25 cellular contexts compared by ENCODE assay signal in genomic region chr1:226085675-226086074, GRCh38. TPM values are rescaled to one million over a fixed set of nuclear protein-coding genes. Genes with fewer than 3 reads are reported as not detected.
A peak's percentile ranks its signal among the peaks of the same experiment; 100 is the strongest.
DNase-seq lines count a peak whose midpoint lies in the region; ATAC-seq, FAIRE-seq and TF ChIP-seq lines count a peak whose summit lies in the region.
"Had no signal": no experiment of that assay in that cellular context is flagged by ENCODE, and none has a peak within 500 bp of the region (broad histone marks: within the 10 kb centered on the region; RNA-seq: fewer than 3 reads in every experiment).

No MANE protein-coding gene starts in this region.

- no peak for TF ChIP-seq EP300 in GM12878 (IDR thresholded peaks at IDR 0.05; ENCODE audit: borderline replicate concordance in 1 of 2, control insufficient read depth in 1 of 2, low read depth in 2 of 2, low read length in 2 of 2)

- no peak for TF ChIP-seq CTCF in CD8-positive, alpha-beta T cell (IDR thresholded peaks at IDR 0.05)
- no peak for TF ChIP-seq CTCF in GM12878 (IDR thresholded peaks at IDR 0.05 in 2 of 3, conservative IDR thresholded peaks at IDR 0.05 in 1 of 3; ENCODE audit: control insufficient read depth in 2 of 3, extremely low read depth in 1 of 3, insufficient read depth in 1 of 3, low read depth in 3 of 3, low read length in 3 of 3)
- TF ChIP-seq CTCF in osteoblast (IDR thresholded peaks at IDR 0.05; ENCODE audit: extremely low read depth, low read depth, low read length) = no peak

- H3K79me2 ChIP-seq in GM12878 (ENCODE audit: control insufficient read depth, insufficient read depth, low read length) (no peaks in the 10 kb centered on the region), osteoblast (ENCODE audit: insufficient read depth, low read length) (no peaks in the 10 kb centered on the region)

- SMC1A ChIA-PET in GM12878 (lab: Charles Lee; ENCODE audit: uncharacterized antibody, unreplicated experiment) = interaction anchor here (2.8 to 3.4 kb wide), 2 partner anchors 12 to 21 kb away, joined by 16 to 17 read pairs; no protein-coding TSS in a partner anchor

- H3K4me2 ChIP-seq in GM12878 (ENCODE audit: control insufficient read depth, insufficient read depth) (no peak overlapping the region), osteoblast (ENCODE audit: insufficient read depth, low read length) (no peak overlapping the region)

- H3K9me3 ChIP-seq in CD8-positive, alpha-beta T cell (ENCODE audit: low read length) = no peaks in the 10 kb centered on the region
- H3K9me3 ChIP-seq in GM12878 (replicated peaks; ENCODE audit: control insufficient read depth, insufficient read depth, low read length) = no peaks in the 10 kb centered on the region
- H3K9me3 ChIP-seq in osteoblast (ENCODE audit: low read depth, low read length) = no peaks in the 10 kb centered on the region
- H3K9me3 ChIP-seq: Caco-2, MG63, SJCRH30 had no signal

- ATAC-seq in CD8-positive, alpha-beta T cell = no peak
- ATAC-seq in GM18868 (IDR thresholded peaks at IDR 0.05; ENCODE audit: unreplicated experiment) (peak; percentile 33), GM12878 (peak; percentile 34; the same call in 2 of the 3 replicates), GM21723 (IDR thresholded peaks at IDR 0.05; ENCODE audit: unreplicated experiment) (no peak)
- ATAC-seq: HCT116, Panc1 had no signal

- no peak for DNase-seq in CD8-positive, alpha-beta T cell
- no peak for DNase-seq in GM12878 (ENCODE audit: low read depth, low spot score)
- peak; percentile 26 for DNase-seq in osteoblast (ENCODE audit: insufficient read length, low spot score, missing footprints)
- no peak for DNase-seq in activated T-cell treated with anti-CD3 and anti-CD28 coated beads, Interleukin-2, amount 50 U/mL, for 48 hours
- DNase-seq in NOMO-1 (lab: John Stamatoyannopoulos, UW; ENCODE audit: unreplicated experiment in 2 of 2) = no peak
- no peak for DNase-seq in activated gamma-delta T cell (lab: John Stamatoyannopoulos, UW)
- DNase-seq: Caco-2; CD4-positive, CD25-positive, alpha-beta regulatory T cell; DMS 273 treated with DMSO at 0.1 percent for 48 hours; DMS79 treated with DMSO at 0.1 percent for 48 hours; Kasumi-1; MG63; NCI-H1092; NCI-H1436; NCI-H187 treated with DMSO at 0.1 percent for 48 hours; NCI-H2107; NCI-H446 treated with DMSO at 0.1 percent for 48 hours; NCI-H526 treated with DMSO at 0.1 percent for 48 hours had no signal

- RAD21 ChIA-PET in GM12878 (lab: Charles Lee; ENCODE audit: unreplicated experiment) = interaction anchor here (0.9 to 1.0 kb wide), 2 partner anchors 21 to 57 kb away, joined by 3 read pairs; no protein-coding TSS in a partner anchor

- in situ Hi-C loops in GM12878 (cut with MboI) = no loop called here

- no TSS peak for BruUV-seq in GM12878 (replicated peaks; lab: Mats Ljungman, UMichigan)

- H3K36me3 ChIP-seq in CD8-positive, alpha-beta T cell (ENCODE audit: insufficient read depth, low read length) = no peaks in the 10 kb centered on the region
- H3K36me3 ChIP-seq in GM12878 (ENCODE audit: control insufficient read depth in 2 of 2, insufficient read depth in 2 of 2, low read length in 1 of 2) (no peaks in the 10 kb centered on the region), osteoblast (ENCODE audit: insufficient read depth, low read length) (no peaks in the 10 kb centered on the region)
- H3K36me3 ChIP-seq: MG63, SJCRH30 had no signal

- no CpG with 5 or more reads among the region's 1 CpG for WGBS in GM12878 (ENCODE audit: insufficient coverage, insufficient replicate concordance, low lambda C conversion rate, missing lambda C conversion rate)

- no peak overlapping the region for H3K9ac ChIP-seq in GM12878 (ENCODE audit: control insufficient read depth, insufficient read depth, low read length)

- H3K27ac ChIP-seq in CD8-positive, alpha-beta T cell (ENCODE audit: low read depth, low read length) = no peak overlapping the region
- H3K27ac ChIP-seq in GM12878 (ENCODE audit: control insufficient read depth, insufficient read depth) (no peak overlapping the region), osteoblast (ENCODE audit: low read depth, low read length) (no peak overlapping the region)
- H3K27ac ChIP-seq: SJCRH30 had no signal

- no peaks in the 10 kb centered on the region for H3K27me3 Mint-ChIP-seq in CD8-positive, alpha-beta T cell (ENCODE audit: low read depth)

- H2AFZ ChIP-seq in GM12878 (ENCODE audit: control insufficient read depth, low read depth, low read length) = no peak overlapping the region
- no peak overlapping the region for H2AFZ ChIP-seq in osteoblast (ENCODE audit: low read length)

- TF ChIP-seq POLR2A in GM12878 (IDR thresholded peaks at IDR 0.05; ENCODE audit: low read depth, low read length) = no peak

- no peak overlapping the region for H3K4me3 ChIP-seq in CD8-positive, alpha-beta T cell (ENCODE audit: low read depth, low read length)
- H3K4me3 ChIP-seq in GM12878 (no peak overlapping the region), osteoblast (ENCODE audit: insufficient read depth, low read length) (no peak overlapping the region)
- H3K4me3 ChIP-seq: MG63, SJCRH30 had no signal

- FAIRE-seq in GM12878 (lab: Jason Lieb, UNC) = peak; percentile 69
- FAIRE-seq: GM19239, H1 had no signal

- H3K4me1 ChIP-seq in CD8-positive, alpha-beta T cell (ENCODE audit: insufficient read depth, low read length) = peaks cover 10% of the 10 kb centered on the region
- peaks cover 6% of the 10 kb centered on the region; the same call in 1 of the 2 replicates for H3K4me1 ChIP-seq in GM12878 (ENCODE audit: control insufficient read depth, insufficient read depth, low read length)
- H3K4me1 ChIP-seq in osteoblast (ENCODE audit: insufficient read depth, low read length) = peaks cover 4% of the 10 kb centered on the region
- H3K4me1 ChIP-seq: Caco-2, SJCRH30 had no signal

- no peak overlapping the region for H3K27ac Mint-ChIP-seq in CD8-positive, alpha-beta T cell

- no peaks in the 10 kb centered on the region for H3K9me3 Mint-ChIP-seq in CD8-positive, alpha-beta T cell

- peak overlapping the region; percentile 1 for H3K4me3 Mint-ChIP-seq in CD8-positive, alpha-beta T cell

- H3K36me3 Mint-ChIP-seq in CD8-positive, alpha-beta T cell = no peaks in the 10 kb centered on the region
- H3K36me3 Mint-ChIP-seq: CD4-positive, CD25-positive, alpha-beta regulatory T cell had no signal

- POLR2A ChIA-PET in CD8-positive, alpha-beta T cell (lab: Charles Lee) = interaction anchor here (1.5 kb wide), 1 partner anchor 86 kb away, joined by 3 read pairs; the partner anchor contains the start of gene SDE2
- POLR2A ChIA-PET in GM12878 (lab: Charles Lee) = interaction anchor here (1.3 kb wide), 1 partner anchor 86 kb away, joined by 4 read pairs; no protein-coding TSS in a partner anchor

- CTCF ChIA-PET in CD8-positive, alpha-beta T cell (lab: Charles Lee) = interaction anchor here (0.7 kb wide), 1 partner anchor 115 kb away, joined by 3 read pairs; no protein-coding TSS in a partner anchor
- CTCF ChIA-PET in GM12878 (lab: Yijun Ruan, JAX) = interaction anchor here (0.6 to 1.1 kb wide), 3 partner anchors 10 to 21 kb away, joined by 3 read pairs; no protein-coding TSS in a partner anchor

- peaks cover 11% of the 10 kb centered on the region for H3K4me1 Mint-ChIP-seq in CD8-positive, alpha-beta T cell (ENCODE audit: low read depth)

- no peak for TF ChIP-seq RAD21 in GM12878 (IDR thresholded peaks at IDR 0.05; ENCODE audit: insufficient read depth, low read depth, low read length)

- H3K27me3 ChIP-seq in CD8-positive, alpha-beta T cell (ENCODE audit: insufficient read depth, low read length) = no peaks in the 10 kb centered on the region
- H3K27me3 ChIP-seq in GM12878 (replicated peaks in 1 of 2; ENCODE audit: control insufficient read depth in 2 of 2, insufficient read depth in 2 of 2, low read length in 1 of 2) (no peaks in the 10 kb centered on the region), osteoblast (ENCODE audit: insufficient read depth, low read length) (no peaks in the 10 kb centered on the region)
- H3K27me3 ChIP-seq: MG63, SJCRH30 had no signal

- H4K20me1 ChIP-seq in GM12878 (ENCODE audit: control insufficient read depth, insufficient read depth) = no peaks in the 10 kb centered on the region
- H4K20me1 ChIP-seq in osteoblast (ENCODE audit: insufficient read depth, low read length) = no peaks in the 10 kb centered on the region

- intact Hi-C loops in CD8-positive, alpha-beta T cell (cut with DNase I, micrococcal nuclease) = no loop called here
- intact Hi-C loops in GM12878 (cut with micrococcal nuclease; ENCODE audit: unreplicated experiment) = no loop called here

TF ChIP-seq in GM12878, 131 proteins besides CTCF, POLR2A, EP300 and RAD21 (continues in another document):
- TF ChIP-seq KDM1A (IDR thresholded peaks at IDR 0.05; ENCODE audit: borderline replicate concordance) (no peak), SIX5 (IDR thresholded peaks at IDR 0.05; ENCODE audit: low read depth, low read length, severe bottlenecking) (no peak), GABPA (IDR thresholded peaks at IDR 0.05; ENCODE audit: low read depth) (no peak), HDAC2 (IDR thresholded peaks at IDR 0.05) (no peak)

RNA-seq across cellular contexts. Expression of gene H3-3A, which starts 23.2 kb away (rescaled TPM):
- 100 to 1,000 TPM; 439 to 447 TPM for total RNA-seq in CD8-positive, alpha-beta T cell
- 42.3 and 42.8 TPM in 2 replicates for total RNA-seq in GM12878 (2013; cell fraction: nucleolus; rRNA removed)
- 215 and 235 TPM in 2 replicates for total RNA-seq in GM12878 (2014; rRNA removed)
- 204 and 215 TPM in 2 replicates for total RNA-seq in GM12878 (2014; rRNA removed; fragmentation: Illumina TruSeq; extraction: Trizol)
- 335 and 346 TPM in 2 replicates for total RNA-seq in GM12878 (2021)
- polyA plus RNA-seq in GM12878 (2011; ENCODE audit: low read depth) = 230 TPM
- 441 and 486 TPM in 2 replicates for polyA plus RNA-seq in GM12878 (2011; rRNA removed)
- 386 and 490 TPM in 2 replicates for polyA plus RNA-seq in GM12878 (2011; cell fraction: cytosol; rRNA removed)
- 137 and 158 TPM in 2 replicates for polyA plus RNA-seq in GM12878 (2011; cell fraction: nucleus; rRNA removed)
- 266 TPM in 2 replicates for polyA plus RNA-seq in GM12878 (2012)
- 379 and 386 TPM in 2 replicates for polyA plus RNA-seq in GM12878 (2014; fragmentation: Illumina TruSeq; extraction: Trizol)
- polyA plus RNA-seq in GM12878 (2014; fragmentation: Nextera tagmentation; extraction: Ambion mirVana) = 100 to 1,000 TPM; 254 to 435 TPM
- 366 and 425 TPM in 2 replicates for polyA plus RNA-seq in GM12878 (2014; rRNA removed)
- polyA plus RNA-seq in GM12878 (2016; fragmentation: Nextera tagmentation; extraction: Ambion mirVana) = 100 to 1,000 TPM; 401 to 421 TPM
- polyA minus RNA-seq in GM12878 (2011; rRNA and poly(A)+ RNA removed) = 64.2 and 65.1 TPM in 2 replicates
- 60.9 and 73.5 TPM in 2 replicates for polyA minus RNA-seq in GM12878 (2011; cell fraction: cytosol; rRNA and poly(A)+ RNA removed)
- polyA minus RNA-seq in GM12878 (2011; cell fraction: nucleus; rRNA and poly(A)+ RNA removed) = 20.1 and 34.5 TPM in 2 replicates
- total RNA-seq in osteoblast = 127 and 166 TPM in 2 replicates

Comparison
In these comparisons a context has a peak if more than half of its experiments do, and no peak if none do; other contexts are left out.
1. ATAC-seq: peak in GM18868 (single experiment) and GM12878 (single experiment); none in CD8-positive, alpha-beta T cell (single experiment) and GM21723 (single experiment).